Comparison of ENCODE assay signal across 13 cellular contexts in the genomic region with DNA sequence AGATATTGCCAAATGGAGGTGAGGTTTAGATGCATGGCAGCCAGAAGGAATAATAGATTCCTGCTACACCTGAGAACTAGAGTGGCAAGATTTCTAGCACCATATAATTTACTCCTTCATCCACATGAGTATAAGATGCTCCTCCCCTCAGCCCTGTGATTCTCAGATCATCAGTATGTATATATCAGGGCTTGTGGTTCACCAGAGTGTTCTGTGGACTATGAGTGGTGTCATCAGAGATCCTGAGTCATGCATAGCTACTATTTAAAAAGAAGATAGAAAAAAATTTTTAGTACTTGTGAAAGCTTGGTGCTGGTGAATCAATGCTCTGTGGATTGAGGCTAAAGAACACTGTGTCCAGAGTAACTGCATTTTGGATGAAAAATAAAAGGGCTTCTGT.
DNase-seq lines count a peak whose midpoint lies in the region; ATAC-seq lines count a peak whose summit lies in the region.
"Had no signal": no experiment of that assay in that cellular context is flagged by ENCODE, and none has a peak within 500 bp of the region (broad histone marks: within the 10 kb centered on the region; RNA-seq: fewer than 3 reads in every experiment).

No MANE protein-coding gene starts in this region.

- ATAC-seq in GM18868 (IDR thresholded peaks at IDR 0.05; ENCODE audit: unreplicated experiment) = peak; percentile 49
- ATAC-seq in HG02938 (IDR thresholded peaks at IDR 0.05; ENCODE audit: unreplicated experiment) = no peak
- ATAC-seq: heart left ventricle had no signal

- H3K27me3 ChIP-seq in H7 (ENCODE audit: control insufficient read depth, insufficient read depth, low read length) = no peaks in the 10 kb centered on the region
- H3K27me3 ChIP-seq: heart left ventricle, SJSA1 had no signal

- H3K36me3 ChIP-seq in H7 (replicated peaks; ENCODE audit: control insufficient read depth, insufficient read depth, low read length) = no peaks in the 10 kb centered on the region
- H3K36me3 ChIP-seq: heart left ventricle, SJSA1 had no signal

- peak; percentile 51 for DNase-seq in RPMI7951 (ENCODE audit: low read depth)
- peak; percentile 51 for DNase-seq in fibroblast of gingiva (ENCODE audit: low read depth)
- DNase-seq in skeletal muscle cell (ENCODE audit: low read depth) = peak; percentile 80
- no peak for DNase-seq in NCI-H748 treated with DMSO at 0.1 percent for 48 hours (lab: John Stamatoyannopoulos, UW)
- no peak for DNase-seq in NCI-H2107 treated with DMSO at 0.1 percent for 48 hours (lab: John Stamatoyannopoulos, UW; ENCODE audit: unreplicated experiment)
- no peak for DNase-seq in H7
- DNase-seq: activated CD4-positive, alpha-beta T cell treated with anti-CD3 and anti-CD28 coated beads for 4 hours; heart left ventricle; NCI-H510A treated with DMSO at 0.1 percent for 48 hours; occipital lobe had no signal

- H3K4me3 ChIP-seq in skeletal muscle cell (ENCODE audit: low read depth, low read length) (no peak overlapping the region), H7 (ENCODE audit: insufficient read depth, low read depth, low read length) (no peak overlapping the region)
- H3K4me3 ChIP-seq: heart left ventricle, SJSA1 had no signal

Comparison
In these comparisons a context has a peak if more than half of its experiments do, and no peak if none do; other contexts are left out.
1. DNase-seq: peak in RPMI7951 (single experiment), fibroblast of gingiva (single experiment) and skeletal muscle cell (single experiment); none in NCI-H748 treated with DMSO at 0.1 percent for 48 hours (single experiment), NCI-H2107 treated with DMSO at 0.1 percent for 48 hours (single experiment) and H7 (single experiment).